ENCODE assay signal across 28 cellular contexts in genomic region chr17:3566551-3566950, GRCh38.
"Had no signal": no experiment of that assay in that cellular context is flagged by ENCODE, and none has a peak within 500 bp of the region (broad histone marks: within the 10 kb centered on the region; RNA-seq: fewer than 3 reads in every experiment).

No MANE protein-coding gene starts in this region.

- H3K27me3 ChIP-seq: heart right ventricle, hepatocyte, left lung, pancreas, stomach, testis, thyroid gland, transverse colon, upper lobe of right lung had no signal

- H3K4me2 ChIP-seq: hepatocyte had no signal

- H3K4me3 ChIP-seq: heart right ventricle, hepatocyte, left lung, lower lobe of right lung, pancreas, prostate gland, skin epidermis, stomach, testis, thyroid gland, transverse colon, upper lobe of right lung had no signal

- H2AFZ ChIP-seq: hepatocyte had no signal

- FAIRE-seq: pancreas, urothelium cell line had no signal

- H3K36me3 ChIP-seq: prostate gland, thyroid gland had no signal

- DNase-seq: heart right ventricle; islet precursor cell; kidney glomerular epithelial cell; left colon; lower lobe of right lung; mammary epithelial cell; mesenchymal stem cell; naive thymus-derived CD8-positive, alpha-beta T cell; pancreas; retina; right cardiac atrium; stimulated activated CD4-positive, alpha-beta T cell treated with anti-CD3 and anti-CD28 coated beads, Interleukin-12 subunit alpha, Interleukin-12 subunit beta, amount 100 ng/mL, for 4 hours; stimulated activated CD4-positive, alpha-beta T cell treated with anti-CD3 and anti-CD28 coated beads, Interleukin-15, amount 100 ng/mL, for 24 hours; stimulated activated CD4-positive, alpha-beta T cell treated with anti-CD3 and anti-CD28 coated beads, Interleukin-2, amount 100 ng/mL, for 24 hours; stimulated activated CD4-positive, alpha-beta T cell treated with anti-CD3 and anti-CD28 coated beads, Interleukin-4, amount 100 ng/mL, for 1 hour; stimulated activated naive B cell treated with anti-CD40 and anti-IgM and Interleukin-4, amounts not matched to agents 10 μg/mL and 1 μg/mL and 100 μg/mL, for 72 hours; stimulated activated naive CD8-positive, alpha-beta T cell treated with anti-CD3 and anti-CD28 coated beads, Interleukin-15, Interleukin-2, amounts not matched to agents 100 U/mL and 50 U/mL, for 24 hours; stomach; testis; thyroid gland; transverse colon; upper lobe of right lung had no signal

- H3K4me1 ChIP-seq: left lung, lower lobe of right lung, pancreas, prostate gland, stomach, transverse colon, upper lobe of right lung had no signal

- H3K79me2 ChIP-seq: hepatocyte had no signal

- H3K27ac ChIP-seq: heart right ventricle, hepatocyte, left lung, lower lobe of right lung, pancreas, prostate gland, skin epidermis, stomach, testis, thyroid gland, transverse colon, upper lobe of right lung had no signal

- ATAC-seq: heart right ventricle; left colon; left lung; lower lobe of right lung; naive thymus-derived CD8-positive, alpha-beta T cell; pancreas; right cardiac atrium; sciatic nerve; stimulated activated naive B cell treated with anti-CD40 and anti-IgM and Interleukin-4, amounts not matched to agents 10 μg/mL and 1 μg/mL and 100 μg/mL, for 72 hours; stimulated activated naive CD8-positive, alpha-beta T cell treated with anti-CD3 and anti-CD28 coated beads, Interleukin-15, Interleukin-2, amounts not matched to agents 100 U/mL and 50 U/mL, for 24 hours; upper lobe of right lung had no signal

- H3K9me3 ChIP-seq: heart right ventricle, left lung, lower lobe of right lung, pancreas, prostate gland, stomach, testis, thyroid gland, transverse colon, upper lobe of right lung had no signal
